Comparison of ENCODE assay signal across 12 cellular contexts in the genomic region with DNA sequence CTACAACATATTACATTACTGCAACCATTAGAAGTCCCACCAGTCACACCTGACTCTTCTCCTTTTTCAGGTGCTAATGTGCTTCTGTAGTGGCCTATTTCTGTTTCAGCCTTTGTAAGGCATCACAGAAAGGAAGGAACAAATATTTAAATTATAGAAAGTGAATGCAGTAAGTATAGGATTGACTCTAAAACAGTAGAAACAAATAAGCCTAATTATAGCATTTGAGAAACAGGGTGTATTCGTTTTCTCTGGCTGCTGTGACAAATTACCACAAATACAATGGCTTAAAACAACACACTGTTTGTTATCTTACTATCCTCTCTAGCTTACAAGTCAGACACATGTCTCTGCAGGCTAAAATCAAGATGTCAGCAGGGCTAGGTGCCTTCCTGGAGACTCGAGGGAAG.
DNase-seq lines count a peak whose midpoint lies in the region; ATAC-seq, FAIRE-seq and TF ChIP-seq lines count a peak whose summit lies in the region.
"Had no signal": no experiment of that assay in that cellular context is flagged by ENCODE, and none has a peak within 500 bp of the region (broad histone marks: within the 10 kb centered on the region; RNA-seq: fewer than 3 reads in every experiment).

No MANE protein-coding gene starts in this region.

- ATAC-seq in activated naive CD8-positive, alpha-beta T cell treated with anti-CD3 and anti-CD28 coated beads, Interleukin-2, amount 50 U/mL, for 24 hours, result no peak
- peak; percentile 37 for ATAC-seq in HG03060 (IDR thresholded peaks at IDR 0.05; ENCODE audit: low read depth, unreplicated experiment)
- no peak for ATAC-seq in aorta (ENCODE audit: low FRiP score)
- no peak for ATAC-seq in activated T-cell treated with anti-CD3 and anti-CD28 coated beads, Interleukin-2, amount 50 U/mL, for 72 hours (replicated peaks in 1 of 2)
- no peak for ATAC-seq in GM21360 (IDR thresholded peaks at IDR 0.05; ENCODE audit: unreplicated experiment)
- ATAC-seq: Panc1 had no signal

- H3K27me3 ChIP-seq in bronchial epithelial cell (ENCODE audit: control insufficient read depth, insufficient read depth, low read length) (no peaks in the 10 kb centered on the region), aorta (ENCODE audit: control insufficient read depth in 1 of 2, insufficient read depth in 2 of 2, low read length in 1 of 2) (no peaks in the 10 kb centered on the region), transverse colon (no peaks in the 10 kb centered on the region)

- no peak for TF ChIP-seq CTCF in bronchial epithelial cell (IDR thresholded peaks at IDR 0.05; ENCODE audit: insufficient read depth, low read length, severe bottlenecking)
- no peak for TF ChIP-seq CTCF in transverse colon (IDR thresholded peaks at IDR 0.05)

- FAIRE-seq in bronchial epithelial cell (lab: Jason Lieb, UNC), result no peak
- FAIRE-seq: A204.1 had no signal

- H3K4me1 Mint-ChIP-seq in activated naive CD8-positive, alpha-beta T cell (ENCODE audit: low read depth), result peaks cover 37% of the 10 kb centered on the region
- H3K4me1 Mint-ChIP-seq in activated naive CD8-positive, alpha-beta T cell treated with anti-CD3 and anti-CD28 coated beads, Interleukin-2, amount 50 U/mL, for 24 hours, result peaks cover 24% of the 10 kb centered on the region
- H3K4me1 Mint-ChIP-seq in activated T-cell treated with anti-CD3 and anti-CD28 coated beads, Interleukin-2, amount 50 U/mL, for 72 hours (ENCODE audit: low read depth), result peaks cover 13% of the 10 kb centered on the region

- in situ Hi-C loops in transverse colon (cut with MboI; ENCODE audit: low pct_ligation_motif_present in 1 of 4, low pct_unique_long_range_greater_than_20kb in 1 of 4, low sequenced_read_pairs in 3 of 4), result loop anchor here in 1 of 4 donors (25.0 kb wide), 1 partner anchor 140 kb away; no protein-coding TSS in a partner anchor

- peak overlapping the region; percentile 4 for H3K4me3 Mint-ChIP-seq in activated naive CD8-positive, alpha-beta T cell
- no peak overlapping the region for H3K4me3 Mint-ChIP-seq in activated naive CD8-positive, alpha-beta T cell treated with anti-CD3 and anti-CD28 coated beads, Interleukin-2, amount 50 U/mL, for 24 hours
- H3K4me3 Mint-ChIP-seq in activated T-cell treated with anti-CD3 and anti-CD28 coated beads, Interleukin-2, amount 50 U/mL, for 72 hours, result no peak overlapping the region

- H3K4me3 ChIP-seq in bronchial epithelial cell (ENCODE audit: low read depth, low read length) (no peak overlapping the region), aorta (ENCODE audit: low read length in 2 of 2) (no peak overlapping the region), transverse colon (no peak overlapping the region)

- WGBS in aorta, 2 donors, result 17 to 26% methylated on average over 2 of the region's 2 CpGs
- 24 to 35% methylated on average over 2 of the region's 2 CpGs for WGBS in transverse colon (ENCODE audit: low coverage in 1 of 2), 2 donors

- peak overlapping the region; percentile 28 to 78 for H3K27ac ChIP-seq in aorta (ENCODE audit: low read depth in 1 of 2, low read length in 2 of 2)
- H3K27ac ChIP-seq in transverse colon, result no peak overlapping the region

- no peaks in the 10 kb centered on the region for H3K9me3 ChIP-seq in aorta (ENCODE audit: control insufficient read depth, low read length)
- H3K9me3 ChIP-seq in transverse colon, result no peaks in the 10 kb centered on the region

- DNase-seq in activated naive CD8-positive, alpha-beta T cell treated with anti-CD3 and anti-CD28 coated beads, Interleukin-2, amount 50 U/mL, for 24 hours, result no peak
- DNase-seq in bronchial epithelial cell (ENCODE audit: low read depth) (peak; percentile 51), aorta (no peak), transverse colon (no peak)
- DNase-seq in activated T-cell treated with anti-CD3 and anti-CD28 coated beads, Interleukin-2, amount 50 U/mL, for 72 hours, result no peak
- DNase-seq: activated naive CD4-positive, alpha-beta T cell; hypothalamus had no signal

- H3K4me1 ChIP-seq in aorta (ENCODE audit: control insufficient read depth in 1 of 2, insufficient read depth in 2 of 2, low read length in 2 of 2) (no peaks in the 10 kb centered on the region), transverse colon (no peaks in the 10 kb centered on the region)

- no peaks in the 10 kb centered on the region for H3K36me3 ChIP-seq in bronchial epithelial cell (ENCODE audit: control insufficient read depth, insufficient read depth, low read length)
- no peaks in the 10 kb centered on the region for H3K36me3 ChIP-seq in aorta (ENCODE audit: control insufficient read depth in 1 of 2, insufficient read depth in 2 of 2, low read length in 1 of 2)
- H3K36me3 ChIP-seq in transverse colon, result no peaks in the 10 kb centered on the region

- no peak for TF ChIP-seq EP300 in transverse colon (IDR thresholded peaks at IDR 0.05; ENCODE audit: low read depth)

- no peak for TF ChIP-seq POLR2A in transverse colon (IDR thresholded peaks at IDR 0.05)

- intact Hi-C loops in aorta (cut with DNase I) (no loop called here), transverse colon (cut with DNase I; ENCODE audit: low total_unique reads) (no loop called here)

- peaks cover 23% of the 10 kb centered on the region for H3K36me3 Mint-ChIP-seq in activated naive CD8-positive, alpha-beta T cell
- H3K36me3 Mint-ChIP-seq in activated naive CD8-positive, alpha-beta T cell treated with anti-CD3 and anti-CD28 coated beads, Interleukin-2, amount 50 U/mL, for 24 hours (ENCODE audit: low read depth), result peaks cover 43% of the 10 kb centered on the region
- H3K36me3 Mint-ChIP-seq in activated T-cell treated with anti-CD3 and anti-CD28 coated beads, Interleukin-2, amount 50 U/mL, for 72 hours (ENCODE audit: insufficient read depth in 2 of 2), result peaks cover 4 to 40% of the 10 kb centered on the region in 2 donors

- H3K27me3 Mint-ChIP-seq in activated naive CD8-positive, alpha-beta T cell, result no peaks in the 10 kb centered on the region
- no peaks in the 10 kb centered on the region for H3K27me3 Mint-ChIP-seq in activated naive CD8-positive, alpha-beta T cell treated with anti-CD3 and anti-CD28 coated beads, Interleukin-2, amount 50 U/mL, for 24 hours
- H3K27me3 Mint-ChIP-seq in activated T-cell treated with anti-CD3 and anti-CD28 coated beads, Interleukin-2, amount 50 U/mL, for 72 hours (ENCODE audit: low read depth), result no peaks in the 10 kb centered on the region

- peak overlapping the region; percentile 10 for H3K27ac Mint-ChIP-seq in activated naive CD8-positive, alpha-beta T cell
- no peak overlapping the region for H3K27ac Mint-ChIP-seq in activated naive CD8-positive, alpha-beta T cell treated with anti-CD3 and anti-CD28 coated beads, Interleukin-2, amount 50 U/mL, for 24 hours
- H3K27ac Mint-ChIP-seq in activated T-cell treated with anti-CD3 and anti-CD28 coated beads, Interleukin-2, amount 50 U/mL, for 72 hours, result no peak overlapping the region

- H3K9me3 Mint-ChIP-seq in activated naive CD8-positive, alpha-beta T cell (ENCODE audit: low read depth), result no peaks in the 10 kb centered on the region
- H3K9me3 Mint-ChIP-seq in activated naive CD8-positive, alpha-beta T cell treated with anti-CD3 and anti-CD28 coated beads, Interleukin-2, amount 50 U/mL, for 24 hours, result peaks cover 16% of the 10 kb centered on the region
- peaks cover 2% of the 10 kb centered on the region in 2 donors for H3K9me3 Mint-ChIP-seq in activated T-cell treated with anti-CD3 and anti-CD28 coated beads, Interleukin-2, amount 50 U/mL, for 72 hours

Comparison
In these comparisons a context has a peak if more than half of its experiments do, and no peak if none do; other contexts are left out.
1. H3K27ac ChIP-seq: peak in aorta (2 of 2); none in transverse colon (0 of 4).